ENCODE assay signal across 2 cellular contexts in the genomic region with DNA sequence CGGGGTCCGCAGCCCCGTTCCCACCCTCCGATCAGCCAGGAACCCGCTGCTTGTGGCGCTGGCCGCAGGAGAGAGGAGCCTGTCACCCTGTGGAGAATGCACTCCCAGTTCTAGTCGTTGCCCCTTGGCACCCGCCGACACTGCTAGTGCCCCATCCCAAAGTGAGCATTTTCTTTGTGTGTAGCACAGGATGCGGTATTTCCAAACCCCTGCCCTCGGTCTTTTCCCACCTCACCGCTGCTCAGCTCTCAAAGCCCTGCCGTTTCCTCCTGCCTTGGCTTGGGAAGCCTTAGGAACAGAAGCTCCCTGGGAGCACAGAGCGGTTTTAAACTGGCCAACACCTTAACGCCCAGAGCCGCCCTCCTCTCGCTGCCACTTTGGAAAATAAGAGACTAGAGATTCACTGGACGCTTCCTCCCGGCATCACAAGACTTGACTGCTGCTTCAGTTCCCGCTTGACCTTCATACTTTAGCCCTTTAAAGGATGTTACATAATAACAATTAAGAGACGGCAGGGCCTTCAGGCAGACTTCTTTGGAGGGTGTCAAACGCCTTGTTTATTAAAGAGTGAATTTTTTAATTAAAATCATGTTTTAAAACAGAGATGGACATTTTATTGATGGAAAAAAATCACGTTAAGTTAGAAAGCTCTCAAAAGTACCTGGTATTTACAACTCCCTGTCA.
TF ChIP-seq lines count a peak whose summit lies in the region.

No MANE protein-coding gene starts in this region.

TF ChIP-seq in endothelial cell of umbilical vein, 7 proteins besides CTCF, POLR2A, EP300 and RAD21:
- no peak for TF ChIP-seq GATA2 (IDR thresholded peaks at IDR 0.05; ENCODE audit: insufficient read depth, insufficient read length, low read depth, low read length)
- no peak for TF ChIP-seq POLR2AphosphoS5 (IDR thresholded peaks at IDR 0.05; ENCODE audit: insufficient read depth, low read depth, low read length)
- TF ChIP-seq JUN (IDR thresholded peaks at IDR 0.05; ENCODE audit: borderline replicate concordance, insufficient read depth, insufficient read length, low read depth), result no peak
- no peak for TF ChIP-seq EZH2 (IDR thresholded peaks at IDR 0.05; ENCODE audit: borderline replicate concordance, low read depth, low read length, severe bottlenecking)
- TF ChIP-seq FOS (IDR thresholded peaks at IDR 0.05; ENCODE audit: borderline replicate concordance, insufficient read depth, low read length), result no peak
- TF ChIP-seq, protein P1, sequence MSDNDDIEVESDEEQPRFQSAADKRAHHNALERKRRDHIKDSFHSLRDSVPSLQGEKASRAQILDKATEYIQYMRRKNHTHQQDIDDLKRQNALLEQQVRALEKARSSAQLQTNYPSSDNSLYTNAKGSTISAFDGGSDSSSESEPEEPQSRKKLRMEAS (IDR thresholded peaks at IDR 0.05; ENCODE audit: insufficient read depth, insufficient read length), result no peak
- TF ChIP-seq MYC (IDR thresholded peaks at IDR 0.05; ENCODE audit: low read depth, low read length), result no peak
TF ChIP-seq in endothelial cell of umbilical vein: peak in this region for 0.

TF ChIP-seq in GM12891, 5 proteins besides CTCF, POLR2A, EP300 and RAD21:
- TF ChIP-seq SPI1 (IDR thresholded peaks at IDR 0.05; ENCODE audit: low read depth, low read length), result no peak
- TF ChIP-seq TAF1 (IDR thresholded peaks at IDR 0.05; ENCODE audit: low read depth, low read length), result no peak
- no peak for TF ChIP-seq POU2F2 (IDR thresholded peaks at IDR 0.05; ENCODE audit: low read depth, low read length)
- TF ChIP-seq POLR2AphosphoS5 (IDR thresholded peaks at IDR 0.05; ENCODE audit: low read depth, low read length), result no peak
- no peak for TF ChIP-seq PAX5 (IDR thresholded peaks at IDR 0.05; ENCODE audit: insufficient read depth, low read length, severe bottlenecking)
